Comparison of ENCODE assay signal across 30 cellular contexts in the genomic region with DNA sequence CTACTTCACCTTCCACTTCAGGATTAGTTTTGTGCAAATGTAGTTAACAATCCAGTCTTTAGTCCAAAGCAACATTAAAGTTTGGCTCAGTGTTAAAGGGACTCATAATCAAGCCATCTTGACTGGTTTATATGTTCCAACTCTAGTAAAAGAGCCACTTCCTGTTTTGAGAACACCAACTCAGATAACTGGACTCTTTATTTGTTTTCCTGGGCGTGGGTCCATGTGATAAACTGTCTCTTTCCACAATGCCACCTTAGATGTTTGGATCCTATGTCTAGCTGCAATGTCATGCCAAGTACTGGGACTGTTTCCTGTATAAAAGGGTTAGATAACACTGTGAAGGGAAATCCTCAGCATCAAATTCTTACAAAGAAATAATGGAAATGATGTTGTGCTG.
DNase-seq lines count a peak whose midpoint lies in the region; ATAC-seq, FAIRE-seq and TF ChIP-seq lines count a peak whose summit lies in the region.
"Had no signal": no experiment of that assay in that cellular context is flagged by ENCODE, and none has a peak within 500 bp of the region (broad histone marks: within the 10 kb centered on the region; RNA-seq: fewer than 3 reads in every experiment).

No MANE protein-coding gene starts in this region.

- no peak overlapping the region for H3K4me2 ChIP-seq in GM12878 (ENCODE audit: control insufficient read depth, insufficient read depth)

- no peaks in the 10 kb centered on the region for H3K4me1 Mint-ChIP-seq in stimulated activated naive CD8-positive, alpha-beta T cell treated with anti-CD3 and anti-CD28 coated beads, Interleukin-15, amount 100 ng/mL, for 72 hours
- H3K4me1 Mint-ChIP-seq: CD14-positive monocyte; H9; naive thymus-derived CD4-positive, alpha-beta T cell had no signal

- H3K27me3 Mint-ChIP-seq in stimulated activated naive CD8-positive, alpha-beta T cell treated with anti-CD3 and anti-CD28 coated beads, Interleukin-15, amount 100 ng/mL, for 72 hours = no peaks in the 10 kb centered on the region
- H3K27me3 Mint-ChIP-seq: IgD-negative memory B cell; naive thymus-derived CD4-positive, alpha-beta T cell; type B pancreatic cell had no signal

- H3K4me3 Mint-ChIP-seq in stimulated activated naive CD8-positive, alpha-beta T cell treated with anti-CD3 and anti-CD28 coated beads, Interleukin-15, amount 100 ng/mL, for 72 hours = no peak overlapping the region
- H3K4me3 Mint-ChIP-seq: activated T-cell treated with anti-CD3 and anti-CD28 coated beads, Interleukin-2, amount 50 U/mL, for 72 hours; CD14-positive monocyte; H9; IgD-negative memory B cell; naive thymus-derived CD4-positive, alpha-beta T cell; type B pancreatic cell had no signal

- no peak for TF ChIP-seq CTCF in GM12878 (IDR thresholded peaks at IDR 0.05 in 2 of 3, conservative IDR thresholded peaks at IDR 0.05 in 1 of 3; ENCODE audit: control insufficient read depth in 2 of 3, extremely low read depth in 1 of 3, insufficient read depth in 1 of 3, low read depth in 3 of 3, low read length in 3 of 3)

- H3K9me3 ChIP-seq in GM12878 (replicated peaks; ENCODE audit: control insufficient read depth, insufficient read depth, low read length) = no peaks in the 10 kb centered on the region
- H3K9me3 ChIP-seq in small intestine (ENCODE audit: control insufficient read depth, low read depth) = no peaks in the 10 kb centered on the region
- H3K9me3 ChIP-seq: body of pancreas, MG63, Peyer's patch had no signal

- no peak for TF ChIP-seq RAD21 in GM12878 (IDR thresholded peaks at IDR 0.05; ENCODE audit: insufficient read depth, low read depth, low read length)

- POLR2A ChIA-PET in GM12878 (lab: Charles Lee) = no interaction called here

- 0% methylated on average over 1 of the region's 1 CpG for WGBS in GM12878 (ENCODE audit: insufficient coverage, insufficient replicate concordance, low lambda C conversion rate, missing lambda C conversion rate)
- 0 to 22% (median 4%) methylated on average over 1 of the region's 1 CpG for WGBS in small intestine, 3 donors

- H3K4me1 ChIP-seq in GM12878 (ENCODE audit: control insufficient read depth, insufficient read depth, low read length) (no peaks in the 10 kb centered on the region), small intestine (ENCODE audit: control insufficient read depth in 2 of 2, insufficient read depth in 1 of 2, low read depth in 1 of 2, low read length in 1 of 2) (no peaks in the 10 kb centered on the region)
- H3K4me1 ChIP-seq: body of pancreas, Peyer's patch had no signal

- H3K27me3 ChIP-seq in GM12878 (replicated peaks in 1 of 2; ENCODE audit: control insufficient read depth in 2 of 2, insufficient read depth in 2 of 2, low read length in 1 of 2) (no peaks in the 10 kb centered on the region), small intestine (ENCODE audit: control insufficient read depth in 2 of 2, insufficient read depth in 2 of 2, low read length in 2 of 2) (no peaks in the 10 kb centered on the region)
- H3K27me3 ChIP-seq: body of pancreas, MG63, Peyer's patch had no signal

- no peak for TF ChIP-seq POLR2A in GM12878 (IDR thresholded peaks at IDR 0.05; ENCODE audit: low read depth, low read length)

- H3K9ac ChIP-seq in GM12878 (ENCODE audit: control insufficient read depth, insufficient read depth, low read length) = no peak overlapping the region

- RAD21 ChIA-PET in GM12878 (lab: Charles Lee; ENCODE audit: unreplicated experiment) = no interaction called here

- in situ Hi-C loops in GM12878 (cut with MboI) = no loop called here

- no TSS peak for BruUV-seq in GM12878 (replicated peaks; lab: Mats Ljungman, UMichigan)

- H4K20me1 ChIP-seq in GM12878 (ENCODE audit: control insufficient read depth, insufficient read depth) = no peaks in the 10 kb centered on the region

- H3K4me3 ChIP-seq in GM12878 (no peak overlapping the region), small intestine (ENCODE audit: low read depth in 1 of 2, low read length in 2 of 2) (no peak overlapping the region)
- H3K4me3 ChIP-seq: body of pancreas, MG63, Peyer's patch had no signal

- no peak for ATAC-seq in GM12878
- ATAC-seq in stimulated activated naive CD8-positive, alpha-beta T cell treated with anti-CD3 and anti-CD28 coated beads, Interleukin-15, amount 100 ng/mL, for 72 hours = no peak
- no peak for ATAC-seq in GM19023 (IDR thresholded peaks at IDR 0.05; ENCODE audit: unreplicated experiment)
- ATAC-seq: activated T-cell treated with anti-CD3 and anti-CD28 coated beads, Interleukin-2, amount 50 U/mL, for 72 hours; body of pancreas; naive thymus-derived CD4-positive, alpha-beta T cell had no signal

- DNase-seq in DMS153 (lab: John Stamatoyannopoulos, UW) = peak; percentile 40
- no peak for DNase-seq in DMS153 treated with DMSO at 0.1 percent for 48 hours (lab: John Stamatoyannopoulos, UW; ENCODE audit: unreplicated experiment)
- DNase-seq in NCI-H69 (lab: John Stamatoyannopoulos, UW) = peak; percentile 7
- DNase-seq in GM12878 (ENCODE audit: low read depth, low spot score) = no peak
- peak; percentile 5 for DNase-seq in small intestine
- DNase-seq in stimulated activated naive CD8-positive, alpha-beta T cell treated with anti-CD3 and anti-CD28 coated beads, Interleukin-15, amount 100 ng/mL, for 72 hours = no peak
- no peak for DNase-seq in activated CD4-positive, CD25-positive, alpha-beta regulatory T cell (lab: John Stamatoyannopoulos, UW)
- DNase-seq: activated CD4-positive, alpha-beta T cell treated with anti-CD3 and anti-CD28 coated beads, Interleukin-2, amount 50 U/mL, for 4 hours; activated naive CD4-positive, alpha-beta T cell treated with Interleukin-2 at 50 U/mL for 16 hours; activated T-cell treated with anti-CD3 and anti-CD28 coated beads, Interleukin-2, amount 50 U/mL, for 72 hours; body of pancreas; Calu3; cerebellar nuclear complex; glutamatergic neuron; H9; MG63; midbrain; naive thymus-derived CD4-positive, alpha-beta T cell; NCI-H146; NK-92 treated with Interleukin-12 subunit alpha and Interleukin-12 subunit beta, amount 100 ng/mL, for 24 hours; nucleus accumbens; Peyer's patch; SIG-M5; T1000 had no signal

- SMC1A ChIA-PET in GM12878 (lab: Charles Lee; ENCODE audit: uncharacterized antibody, unreplicated experiment) = interaction anchor here (0.6 kb wide), 1 partner anchor 27 kb away, joined by 3 read pairs; no protein-coding TSS in a partner anchor

- H3K36me3 ChIP-seq in GM12878 (ENCODE audit: control insufficient read depth in 2 of 2, insufficient read depth in 2 of 2, low read length in 1 of 2) (no peaks in the 10 kb centered on the region), small intestine (ENCODE audit: control insufficient read depth in 2 of 2, insufficient read depth in 2 of 2, low read length in 2 of 2) (no peaks in the 10 kb centered on the region)
- H3K36me3 ChIP-seq: MG63, Peyer's patch had no signal

- CTCF ChIA-PET in GM12878 (lab: Yijun Ruan, JAX) = no interaction called here

- H3K79me2 ChIP-seq in GM12878 (ENCODE audit: control insufficient read depth, insufficient read depth, low read length) = no peaks in the 10 kb centered on the region

- H2AFZ ChIP-seq in GM12878 (ENCODE audit: control insufficient read depth, low read depth, low read length) = no peak overlapping the region

- TF ChIP-seq EP300 in GM12878 (IDR thresholded peaks at IDR 0.05; ENCODE audit: borderline replicate concordance in 1 of 2, control insufficient read depth in 1 of 2, low read depth in 2 of 2, low read length in 2 of 2) = no peak

- H3K9me3 Mint-ChIP-seq in stimulated activated naive CD8-positive, alpha-beta T cell treated with anti-CD3 and anti-CD28 coated beads, Interleukin-15, amount 100 ng/mL, for 72 hours = no peaks in the 10 kb centered on the region
- H3K9me3 Mint-ChIP-seq: H9, IgD-negative memory B cell, type B pancreatic cell had no signal

- FAIRE-seq in GM12878 (lab: Jason Lieb, UNC) (no peak), small intestine (lab: Jason Lieb, UNC) (no peak)
- FAIRE-seq: keratinocyte had no signal

- no peak overlapping the region for H3K27ac Mint-ChIP-seq in stimulated activated naive CD8-positive, alpha-beta T cell treated with anti-CD3 and anti-CD28 coated beads, Interleukin-15, amount 100 ng/mL, for 72 hours
- H3K27ac Mint-ChIP-seq: activated T-cell treated with anti-CD3 and anti-CD28 coated beads, Interleukin-2, amount 50 U/mL, for 72 hours; CD14-positive monocyte; H9; IgD-negative memory B cell; naive thymus-derived CD4-positive, alpha-beta T cell; type B pancreatic cell had no signal

- intact Hi-C loops in GM12878 (cut with micrococcal nuclease; ENCODE audit: unreplicated experiment) = no loop called here

- H3K27ac ChIP-seq in GM12878 (ENCODE audit: control insufficient read depth, insufficient read depth) = no peak overlapping the region
- H3K27ac ChIP-seq in small intestine (ENCODE audit: low read depth in 1 of 2, low read length in 1 of 2) = no peak overlapping the region
- H3K27ac ChIP-seq: 22Rv1, body of pancreas, Peyer's patch had no signal

TF ChIP-seq in GM12878, 131 proteins besides CTCF, POLR2A, EP300 and RAD21:
- peak; percentile 63; the same call in 1 of the 2 replicates for TF ChIP-seq SPI1 (IDR thresholded peaks at IDR 0.05; ENCODE audit: borderline replicate concordance, insufficient read depth, low read depth, low read length)
- no peak for TF ChIP-seq BACH1 (IDR thresholded peaks at IDR 0.05; ENCODE audit: borderline replicate concordance)

Comparison
In these comparisons a context has a peak if more than half of its experiments do, and no peak if none do; other contexts are left out.
1. DNase-seq: peak in DMS153 (single experiment), NCI-H69 (single experiment) and small intestine (single experiment); none in DMS153 treated with DMSO at 0.1 percent for 48 hours (single experiment), GM12878 (single experiment), stimulated activated naive CD8-positive, alpha-beta T cell treated with anti-CD3 and anti-CD28 coated beads, Interleukin-15, amount 100 ng/mL, for 72 hours (0 of 2) and activated CD4-positive, CD25-positive, alpha-beta regulatory T cell (0 of 4).